In the genomic region with DNA sequence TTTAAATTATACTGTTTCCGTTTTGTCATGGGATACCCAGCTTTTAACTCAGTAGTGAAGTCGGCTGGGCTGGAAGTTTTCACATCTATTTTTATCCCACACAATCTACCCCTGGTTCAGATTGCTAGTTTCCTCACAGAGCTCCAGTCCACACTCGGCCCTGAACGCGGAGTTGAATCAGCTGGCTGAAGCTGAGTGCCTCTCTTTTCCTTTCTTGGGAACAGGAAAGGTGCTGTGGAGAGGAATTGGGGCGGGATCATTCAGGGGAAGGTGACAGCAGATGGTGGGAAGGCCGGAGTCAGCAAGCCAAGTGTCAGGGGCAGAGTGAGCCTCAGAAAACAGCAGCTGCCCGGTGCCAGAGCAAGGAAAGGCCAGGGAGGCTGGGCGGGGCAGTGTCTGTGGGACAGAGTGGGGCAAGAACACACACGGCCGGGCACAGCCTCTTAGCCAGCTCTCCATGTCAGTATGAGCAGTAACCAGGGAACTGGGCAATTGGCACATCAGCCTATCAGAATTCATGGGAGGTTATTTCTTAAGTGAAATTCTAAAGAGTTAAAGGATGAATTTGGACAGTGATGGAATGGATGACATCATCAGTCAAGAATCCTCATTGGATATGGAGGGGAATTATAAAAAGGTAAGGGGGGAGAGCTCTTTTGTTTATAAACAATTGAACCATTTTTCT, we compare ENCODE assay signal across 1 cellular context.
TF ChIP-seq lines count a peak whose summit lies in the region.

No MANE protein-coding gene starts in this region.

TF ChIP-seq in HEK293, 187 proteins besides CTCF, POLR2A, EP300 and RAD21 (continued from another document and continues in another):
- TF ChIP-seq ZNF404 (tag by site-specific recombination; IDR thresholded peaks at IDR 0.05) = no peak
- TF ChIP-seq ZBTB21 (tag by site-specific recombination; IDR thresholded peaks at IDR 0.05) = no peak
- TF ChIP-seq ZNF791 (tag by site-specific recombination; IDR thresholded peaks at IDR 0.05) = no peak
- peak; percentile 74 for TF ChIP-seq HIC1 (tag by site-specific recombination; IDR thresholded peaks at IDR 0.05)
- TF ChIP-seq IKZF3 (tag by site-specific recombination; IDR thresholded peaks at IDR 0.05) = no peak
- TF ChIP-seq ZNF777 (tag by site-specific recombination; IDR thresholded peaks at IDR 0.05; ENCODE audit: borderline replicate concordance) = no peak
- TF ChIP-seq ZSCAN18 (tag by site-specific recombination; IDR thresholded peaks at IDR 0.05) = no peak
- 0 out of 2 replicates have a peak, but pooled peaks have one; percentile 38 for TF ChIP-seq ZBTB20 (tag by site-specific recombination; IDR thresholded peaks at IDR 0.05)
- TF ChIP-seq PATZ1 (tag by site-specific recombination; IDR thresholded peaks at IDR 0.05) = no peak
- peak; percentile 38; the same call in 1 of the 2 replicates for TF ChIP-seq SP2 (tag by site-specific recombination; IDR thresholded peaks at IDR 0.05)
- no peak for TF ChIP-seq ZNF37A (tag by site-specific recombination; IDR thresholded peaks at IDR 0.05)
- no peak for TF ChIP-seq REPIN1 (tag by site-specific recombination; IDR thresholded peaks at IDR 0.05; ENCODE audit: low read depth)
- no peak for TF ChIP-seq ZBTB10 (tag by site-specific recombination; IDR thresholded peaks at IDR 0.05)
- TF ChIP-seq HOXA7 (CRISPR knock-in tag; IDR thresholded peaks at IDR 0.05; ENCODE audit: borderline replicate concordance) = no peak
- no peak for TF ChIP-seq ZNF549 (tag by site-specific recombination; IDR thresholded peaks at IDR 0.05)
- TF ChIP-seq ZNF776 (tag by site-specific recombination; IDR thresholded peaks at IDR 0.05; ENCODE audit: borderline replicate concordance) = no peak
- peak; percentile 46; the same call in 1 of the 2 replicates for TF ChIP-seq SP7 (tag by site-specific recombination; IDR thresholded peaks at IDR 0.05)
- TF ChIP-seq, protein P1, sequence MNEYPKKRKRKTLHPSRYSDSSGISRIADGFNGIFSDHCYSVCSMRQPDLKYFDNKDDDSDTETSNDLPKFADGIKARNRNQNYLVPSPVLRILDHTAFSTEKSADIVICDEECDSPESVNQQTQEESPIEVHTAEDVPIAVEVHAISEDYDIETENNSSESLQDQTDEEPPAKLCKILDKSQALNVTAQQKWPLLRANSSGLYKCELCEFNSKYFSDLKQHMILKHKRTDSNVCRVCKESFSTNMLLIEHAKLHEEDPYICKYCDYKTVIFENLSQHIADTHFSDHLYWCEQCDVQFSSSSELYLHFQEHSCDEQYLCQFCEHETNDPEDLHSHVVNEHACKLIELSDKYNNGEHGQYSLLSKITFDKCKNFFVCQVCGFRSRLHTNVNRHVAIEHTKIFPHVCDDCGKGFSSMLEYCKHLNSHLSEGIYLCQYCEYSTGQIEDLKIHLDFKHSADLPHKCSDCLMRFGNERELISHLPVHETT (tag by site-specific recombination; IDR thresholded peaks at IDR 0.05) = no peak
- TF ChIP-seq ZNF621 (tag by site-specific recombination; IDR thresholded peaks at IDR 0.05) = no peak
- peak; percentile 36 for TF ChIP-seq ZNF366 (tag by site-specific recombination; conservative IDR thresholded peaks at IDR 0.05)
- peak; percentile 86 for TF ChIP-seq ZNF600 (tag by site-specific recombination; IDR thresholded peaks at IDR 0.05)
- TF ChIP-seq ZNF140 (tag by site-specific recombination; IDR thresholded peaks at IDR 0.05) = no peak
- no peak for TF ChIP-seq BCL11B (tag by site-specific recombination; IDR thresholded peaks at IDR 0.05; ENCODE audit: low read depth)
- 0 out of 2 replicates have a peak, but pooled peaks have one; percentile 49 for TF ChIP-seq ZNF501 (tag by site-specific recombination; IDR thresholded peaks at IDR 0.05)
- TF ChIP-seq, protein P2, sequence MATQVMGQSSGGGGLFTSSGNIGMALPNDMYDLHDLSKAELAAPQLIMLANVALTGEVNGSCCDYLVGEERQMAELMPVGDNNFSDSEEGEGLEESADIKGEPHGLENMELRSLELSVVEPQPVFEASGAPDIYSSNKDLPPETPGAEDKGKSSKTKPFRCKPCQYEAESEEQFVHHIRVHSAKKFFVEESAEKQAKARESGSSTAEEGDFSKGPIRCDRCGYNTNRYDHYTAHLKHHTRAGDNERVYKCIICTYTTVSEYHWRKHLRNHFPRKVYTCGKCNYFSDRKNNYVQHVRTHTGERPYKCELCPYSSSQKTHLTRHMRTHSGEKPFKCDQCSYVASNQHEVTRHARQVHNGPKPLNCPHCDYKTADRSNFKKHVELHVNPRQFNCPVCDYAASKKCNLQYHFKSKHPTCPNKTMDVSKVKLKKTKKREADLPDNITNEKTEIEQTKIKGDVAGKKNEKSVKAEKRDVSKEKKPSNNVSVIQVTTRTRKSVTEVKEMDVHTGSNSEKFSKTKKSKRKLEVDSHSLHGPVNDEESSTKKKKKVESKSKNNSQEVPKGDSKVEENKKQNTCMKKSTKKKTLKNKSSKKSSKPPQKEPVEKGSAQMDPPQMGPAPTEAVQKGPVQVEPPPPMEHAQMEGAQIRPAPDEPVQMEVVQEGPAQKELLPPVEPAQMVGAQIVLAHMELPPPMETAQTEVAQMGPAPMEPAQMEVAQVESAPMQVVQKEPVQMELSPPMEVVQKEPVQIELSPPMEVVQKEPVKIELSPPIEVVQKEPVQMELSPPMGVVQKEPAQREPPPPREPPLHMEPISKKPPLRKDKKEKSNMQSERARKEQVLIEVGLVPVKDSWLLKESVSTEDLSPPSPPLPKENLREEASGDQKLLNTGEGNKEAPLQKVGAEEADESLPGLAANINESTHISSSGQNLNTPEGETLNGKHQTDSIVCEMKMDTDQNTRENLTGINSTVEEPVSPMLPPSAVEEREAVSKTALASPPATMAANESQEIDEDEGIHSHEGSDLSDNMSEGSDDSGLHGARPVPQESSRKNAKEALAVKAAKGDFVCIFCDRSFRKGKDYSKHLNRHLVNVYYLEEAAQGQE (tag by site-specific recombination; IDR thresholded peaks at IDR 0.05) = no peak
- TF ChIP-seq, protein P3, sequence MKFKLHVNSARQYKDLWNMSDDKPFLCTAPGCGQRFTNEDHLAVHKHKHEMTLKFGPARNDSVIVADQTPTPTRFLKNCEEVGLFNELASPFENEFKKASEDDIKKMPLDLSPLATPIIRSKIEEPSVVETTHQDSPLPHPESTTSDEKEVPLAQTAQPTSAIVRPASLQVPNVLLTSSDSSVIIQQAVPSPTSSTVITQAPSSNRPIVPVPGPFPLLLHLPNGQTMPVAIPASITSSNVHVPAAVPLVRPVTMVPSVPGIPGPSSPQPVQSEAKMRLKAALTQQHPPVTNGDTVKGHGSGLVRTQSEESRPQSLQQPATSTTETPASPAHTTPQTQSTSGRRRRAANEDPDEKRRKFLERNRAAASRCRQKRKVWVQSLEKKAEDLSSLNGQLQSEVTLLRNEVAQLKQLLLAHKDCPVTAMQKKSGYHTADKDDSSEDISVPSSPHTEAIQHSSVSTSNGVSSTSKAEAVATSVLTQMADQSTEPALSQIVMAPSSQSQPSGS (tag by site-specific recombination; IDR thresholded peaks at IDR 0.05; ENCODE audit: low read depth) = peak; percentile 92
- peak; percentile 50; the same call in 1 of the 2 replicates for TF ChIP-seq ZNF629 (tag by site-specific recombination; IDR thresholded peaks at IDR 0.05)
- TF ChIP-seq TSHZ1 (tag by site-specific recombination; IDR thresholded peaks at IDR 0.05; ENCODE audit: borderline replicate concordance) = no peak
- TF ChIP-seq, protein P4, sequence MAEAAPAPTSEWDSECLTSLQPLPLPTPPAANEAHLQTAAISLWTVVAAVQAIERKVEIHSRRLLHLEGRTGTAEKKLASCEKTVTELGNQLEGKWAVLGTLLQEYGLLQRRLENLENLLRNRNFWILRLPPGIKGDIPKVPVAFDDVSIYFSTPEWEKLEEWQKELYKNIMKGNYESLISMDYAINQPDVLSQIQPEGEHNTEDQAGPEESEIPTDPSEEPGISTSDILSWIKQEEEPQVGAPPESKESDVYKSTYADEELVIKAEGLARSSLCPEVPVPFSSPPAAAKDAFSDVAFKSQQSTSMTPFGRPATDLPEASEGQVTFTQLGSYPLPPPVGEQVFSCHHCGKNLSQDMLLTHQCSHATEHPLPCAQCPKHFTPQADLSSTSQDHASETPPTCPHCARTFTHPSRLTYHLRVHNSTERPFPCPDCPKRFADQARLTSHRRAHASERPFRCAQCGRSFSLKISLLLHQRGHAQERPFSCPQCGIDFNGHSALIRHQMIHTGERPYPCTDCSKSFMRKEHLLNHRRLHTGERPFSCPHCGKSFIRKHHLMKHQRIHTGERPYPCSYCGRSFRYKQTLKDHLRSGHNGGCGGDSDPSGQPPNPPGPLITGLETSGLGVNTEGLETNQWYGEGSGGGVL (tag by site-specific recombination; IDR thresholded peaks at IDR 0.05) = peak; percentile 49
- no peak for TF ChIP-seq ZNF354C (tag by site-specific recombination; IDR thresholded peaks at IDR 0.05; ENCODE audit: borderline replicate concordance, low read depth)
- peak; percentile 52; the same call in 1 of the 2 replicates for TF ChIP-seq ZFP37 (tag by site-specific recombination; IDR thresholded peaks at IDR 0.05)
- 0 out of 2 replicates have a peak, but pooled peaks have one; percentile 38 for TF ChIP-seq KLF9 (tag by site-specific recombination; IDR thresholded peaks at IDR 0.05; ENCODE audit: low read depth)
- TF ChIP-seq ZNF843 (tag by site-specific recombination; IDR thresholded peaks at IDR 0.05) = no peak
